8 cellular contexts compared by ENCODE assay signal in genomic region chr2:216497808-216498366, GRCh38. TPM values are rescaled to one million over a fixed set of nuclear protein-coding genes. Genes with fewer than 3 reads are reported as not detected.
DNase-seq lines count a peak whose midpoint lies in the region; ATAC-seq and TF ChIP-seq lines count a peak whose summit lies in the region.

No MANE protein-coding gene starts in this region.

- peak overlapping the region; percentile 86 for H3K27ac Mint-ChIP-seq in glutamatergic neuron (ENCODE audit: unreplicated experiment)

- peaks cover 61% of the 10 kb centered on the region for H3K4me1 ChIP-seq in GM23248 (ENCODE audit: insufficient read depth)

- H3K36me3 ChIP-seq in GM23248 (ENCODE audit: low read depth) (peaks cover 34% of the 10 kb centered on the region), WERI-Rb-1 (peaks cover 42% of the 10 kb centered on the region)

- H3K4me2 ChIP-seq in GM23248 (ENCODE audit: unreplicated experiment): peak overlapping the region; percentile 97

- H3K4me3 ChIP-seq in GM23248: peak overlapping the region; percentile 97
- peak overlapping the region; percentile 98 for H3K4me3 ChIP-seq in WERI-Rb-1 (ENCODE audit: low read depth, low read length)
- H3K4me3 ChIP-seq in skeletal muscle cell (ENCODE audit: low read depth, low read length): peak overlapping the region; percentile 97

- peak overlapping the region; percentile 98 for H3K9ac ChIP-seq in GM23248

- in situ Hi-C loops in GM23248 (cut with MboI): no loop called here

- no peaks in the 10 kb centered on the region for H3K9me2 ChIP-seq in GM23248 (ENCODE audit: insufficient read depth)

- H3K79me2 ChIP-seq in GM23248 (ENCODE audit: insufficient read depth): peaks cover 76% of the 10 kb centered on the region

- H3K27ac ChIP-seq in GM23248 (peak overlapping the region; percentile 71), WERI-Rb-1 (no peak overlapping the region)

- H3K27me3 ChIP-seq in GM23248 (replicated peaks; ENCODE audit: insufficient read depth) (no peaks in the 10 kb centered on the region), WERI-Rb-1 (ENCODE audit: insufficient read depth, low read depth, severe bottlenecking) (no peaks in the 10 kb centered on the region)

- peak overlapping the region; percentile 90 for H3K4me3 Mint-ChIP-seq in glutamatergic neuron (ENCODE audit: unreplicated experiment)

- 0 out of 2 replicates have a peak, but pooled peaks cover 20% of the 10 kb centered on the region for H4K20me1 ChIP-seq in GM23248 (ENCODE audit: insufficient read depth)

- peaks cover 71% of the 10 kb centered on the region for H3F3A ChIP-seq in GM23248 (ENCODE audit: insufficient read depth)

- peaks cover 7% of the 10 kb centered on the region for H3K9me3 Mint-ChIP-seq in glutamatergic neuron (ENCODE audit: unreplicated experiment)

- H3K4me1 Mint-ChIP-seq in glutamatergic neuron (ENCODE audit: low read depth, unreplicated experiment): peaks cover 17% of the 10 kb centered on the region

- H3K9me3 ChIP-seq in GM23248 (ENCODE audit: low read depth): no peaks in the 10 kb centered on the region
- H3K9me3 ChIP-seq in WERI-Rb-1 (ENCODE audit: severe bottlenecking): no peaks in the 10 kb centered on the region

- TF ChIP-seq CTCF in WERI-Rb-1 (IDR thresholded peaks at IDR 0.05; ENCODE audit: low read depth, low read length) (no peak), glutamatergic neuron (IDR thresholded peaks at IDR 0.05; ENCODE audit: partially characterized antibody, unreplicated experiment) (no peak)

- WGBS in GM23248 (ENCODE audit: low coverage in 1 of 2, low lambda C conversion rate in 2 of 2, missing lambda C conversion rate in 2 of 2), 2 experiments: 7 to 8% methylated on average over 8 of the region's 8 CpGs

- H3K36me3 Mint-ChIP-seq in glutamatergic neuron (ENCODE audit: unreplicated experiment): peaks cover 6% of the 10 kb centered on the region

- ATAC-seq in HG03442 (IDR thresholded peaks at IDR 0.05; ENCODE audit: unreplicated experiment) (no peak), GM18873 (IDR thresholded peaks at IDR 0.05; ENCODE audit: low FRiP score, unreplicated experiment) (no peak), HG02885 (IDR thresholded peaks at IDR 0.05; ENCODE audit: poor library complexity, unreplicated experiment) (no peak)

- DNase-seq in GM23248 (peak; percentile 44), WERI-Rb-1 (no peak), glutamatergic neuron (no peak), skeletal muscle cell (ENCODE audit: low read depth) (no peak), NCI-H2107 (lab: John Stamatoyannopoulos, UW) (no peak)

- no peaks in the 10 kb centered on the region for H3K27me3 Mint-ChIP-seq in glutamatergic neuron (ENCODE audit: unreplicated experiment)

- peak overlapping the region; percentile 87 for H2AFZ ChIP-seq in GM23248

RNA-seq across cellular contexts. Expression of gene RPL37A, which starts 0.8 kb away (rescaled TPM):
- total RNA-seq in GM23248 (2014; rRNA removed; shearing (Covaris generic)): 979 and 1,006 TPM in 2 replicates
- polyA plus RNA-seq in GM23248 (2016; fragmentation: Nextera tagmentation; extraction: Ambion mirVana): 1,627 and 1,708 TPM in 2 replicates
- 1,757 TPM for total RNA-seq in glutamatergic neuron (ENCODE audit: unreplicated experiment)
